9 cellular contexts compared by ENCODE assay signal in genomic region chr2:190887089-190887488, GRCh38. TPM values are rescaled to one million over a fixed set of nuclear protein-coding genes. Genes with fewer than 3 reads are reported as not detected.
DNase-seq lines count a peak whose midpoint lies in the region; ATAC-seq and TF ChIP-seq lines count a peak whose summit lies in the region.
"Had no signal": no experiment of that assay in that cellular context is flagged by ENCODE, and none has a peak within 500 bp of the region (broad histone marks: within the 10 kb centered on the region; RNA-seq: fewer than 3 reads in every experiment).

No MANE protein-coding gene starts in this region.

- peak overlapping the region; percentile 65 for H3K27ac ChIP-seq in Karpas-422 (ENCODE audit: low read length)
- peak overlapping the region; percentile 34 to 35 for H3K27ac ChIP-seq in left lung
- no peak overlapping the region for H3K27ac ChIP-seq in ovary

- peak overlapping the region; percentile 64 for H3K4me2 ChIP-seq in Karpas-422 (ENCODE audit: low read depth, low read length, poor library complexity, severe bottlenecking)

- no peak overlapping the region for H2AFZ ChIP-seq in Karpas-422 (ENCODE audit: low read length)

- H4K20me1 ChIP-seq in Karpas-422 (ENCODE audit: insufficient read depth, low read depth, low read length), result peaks cover 40% of the 10 kb centered on the region

- peaks cover 100% of the 10 kb centered on the region for H3K79me2 ChIP-seq in Karpas-422 (ENCODE audit: low read length)

- peaks cover 30% of the 10 kb centered on the region; the same call in 1 of the 2 replicates for H3K36me3 ChIP-seq in Karpas-422 (ENCODE audit: insufficient read depth, low read length)
- H3K36me3 ChIP-seq in left lung, result peaks cover 0 to 4% of the 10 kb centered on the region in 2 donors
- H3K36me3 ChIP-seq in ovary, result no peaks in the 10 kb centered on the region

- H3K9me2 ChIP-seq in Karpas-422 (replicated peaks; ENCODE audit: insufficient read depth, low read length), result no peaks in the 10 kb centered on the region

- DNase-seq in Karpas-422 (peak; percentile 59), left lung (no peak), AG20443 (ENCODE audit: low spot score) (no peak), ovary (no peak)
- DNase-seq in stimulated activated CD4-positive, alpha-beta T cell treated with anti-CD3 and anti-CD28 coated beads, Interleukin-1b, Interleukin-23, amount 100 ng/mL, for 48 hours, result no peak
- no peak for DNase-seq in activated CD4-positive, alpha-beta T cell treated with anti-CD3 and anti-CD28 coated beads, Interleukin-2, amount 50 U/mL, for 4 hours
- DNase-seq: Kasumi-1 had no signal

- intact Hi-C loops in left lung (cut with DNase I), result no loop called here
- intact Hi-C loops in ovary (cut with DNase I), result loop anchor here in 2 of 4 donors (10.0 kb wide), 2 partner anchors 58 to 128 kb away; partner anchors contain the start of gene STAT1 (in 1 of the 2)

- H3K4me1 ChIP-seq in Karpas-422 (ENCODE audit: low read length), result peaks cover 96% of the 10 kb centered on the region
- peaks cover 19 to 97% of the 10 kb centered on the region in 2 donors for H3K4me1 ChIP-seq in left lung
- peaks cover 3% of the 10 kb centered on the region for H3K4me1 ChIP-seq in ovary (ENCODE audit: insufficient read depth)

- 0 out of 2 replicates have a peak overlapping the region, but pooled peaks have one; percentile 29 for H3K4me3 ChIP-seq in Karpas-422 (ENCODE audit: low read length)
- no peak overlapping the region for H3K4me3 ChIP-seq in left lung
- no peak overlapping the region for H3K4me3 ChIP-seq in ovary

- H3K9me3 ChIP-seq in Karpas-422 (ENCODE audit: low read length) (no peaks in the 10 kb centered on the region), left lung (no peaks in the 10 kb centered on the region), ovary (no peaks in the 10 kb centered on the region)

- 65 to 75% (median 68%) methylated on average over 2 of the region's 2 CpGs for WGBS in ovary, 3 donors

- no peak for TF ChIP-seq EP300 in ovary (IDR thresholded peaks at IDR 0.05)

- ATAC-seq in GM18508 (IDR thresholded peaks at IDR 0.05; ENCODE audit: insufficient read depth, unreplicated experiment), result peak; percentile 38
- ATAC-seq in GM21717 (IDR thresholded peaks at IDR 0.05; ENCODE audit: unreplicated experiment), result peak; percentile 55
- peak; percentile 27 for ATAC-seq in left lung

- no peak for TF ChIP-seq CTCF in left lung (IDR thresholded peaks at IDR 0.05)
- TF ChIP-seq CTCF in ovary (IDR thresholded peaks at IDR 0.05), result no peak

- no peak overlapping the region for H3K9ac ChIP-seq in Karpas-422 (ENCODE audit: low read length)

- H3K27me3 ChIP-seq in Karpas-422 (ENCODE audit: low read length), result no peaks in the 10 kb centered on the region
- H3K27me3 ChIP-seq in left lung, result no peaks in the 10 kb centered on the region
- H3K27me3 ChIP-seq in ovary, result no peaks in the 10 kb centered on the region

- no peak for TF ChIP-seq POLR2A in ovary (IDR thresholded peaks at IDR 0.05)

RNA-seq across cellular contexts. Expression of gene GLS, which starts 6.5 kb away (rescaled TPM):
- 159 and 283 TPM in 2 replicates for total RNA-seq in Karpas-422 (2014; rRNA removed; shearing (Covaris generic); ENCODE audit: low replicate concordance)
- total RNA-seq in left lung (100 to 1,000 TPM; 192 to 346 TPM), ovary (100 to 1,000 TPM in 1 of 7 donors, 10 to 100 TPM in 6; 71.2 to 141 (median 77.1) TPM)
- polyA plus RNA-seq in ovary, result 10 to 100 TPM; 20.2 to 56.1 TPM

Comparison
In these comparisons a context has a peak if more than half of its experiments do, and no peak if none do; other contexts are left out.
1. H3K27ac ChIP-seq: peak in Karpas-422 (single experiment) and left lung (2 of 2); none in ovary (0 of 2).
2. Peak in every context shown above with its lines, with median percentiles within 50 percentile points of each other: ATAC-seq.